In genomic region chr1:229119161-229119560, GRCh38 we compare ENCODE assay signal across 15 cellular contexts.
DNase-seq lines count a peak whose midpoint lies in the region; ATAC-seq and TF ChIP-seq lines count a peak whose summit lies in the region.
"Had no signal": no experiment of that assay in that cellular context is flagged by ENCODE, and none has a peak within 500 bp of the region (broad histone marks: within the 10 kb centered on the region; RNA-seq: fewer than 3 reads in every experiment).

No MANE protein-coding gene starts in this region.

- no peaks in the 10 kb centered on the region for H3K79me2 ChIP-seq in neural progenitor cell (ENCODE audit: low read depth)

- no peaks in the 10 kb centered on the region for H3K27me3 ChIP-seq in neural progenitor cell
- H3K27me3 ChIP-seq: BLaER1 treated with 17β-estradiol and CSF1 and Interleukin-3, amounts not matched to agents 10 nM and 100 nM had no signal

- TF ChIP-seq CTCF in MCF 10A (IDR thresholded peaks at IDR 0.05; ENCODE audit: unreplicated experiment) (no peak), neural progenitor cell (IDR thresholded peaks at IDR 0.05) (no peak)

- no peak overlapping the region for H3K4me2 ChIP-seq in neural progenitor cell

- DNase-seq in HT-29 (ENCODE audit: low spot score) (peak; percentile 56), MCF 10A (ENCODE audit: unreplicated experiment) (peak; percentile 83), neural progenitor cell (ENCODE audit: low spot score) (no peak), DMS 273 (lab: John Stamatoyannopoulos, UW; ENCODE audit: unreplicated experiment) (no peak), DMS114 treated with DMSO at 0.1 percent for 48 hours (lab: John Stamatoyannopoulos, UW; ENCODE audit: unreplicated experiment) (no peak), AG08396 (ENCODE audit: low spot score) (no peak)
- DNase-seq: GM23248, Karpas-422, NCI-H1417, NCI-H2029, NCI-H2171 treated with DMSO at 0.1 percent for 48 hours, NCI-H510A treated with DMSO at 0.1 percent for 48 hours had no signal

- no peaks in the 10 kb centered on the region for H3K4me1 ChIP-seq in neural progenitor cell

- no peak overlapping the region for H3K4me3 ChIP-seq in neural progenitor cell
- H3K4me3 ChIP-seq: BLaER1 treated with 17β-estradiol and CSF1 and Interleukin-3, amounts not matched to agents 10 nM and 100 nM; GM23248 had no signal

- intact Hi-C loops in MCF 10A (cut with micrococcal nuclease) = loop anchor here (2.0 to 5.0 kb wide), 3 partner anchors 102 to 382 kb away; partner anchors contain the start of gene RHOU

- H3K9me3 ChIP-seq in neural progenitor cell (ENCODE audit: low read depth) = no peaks in the 10 kb centered on the region

- H4K20me1 ChIP-seq in neural progenitor cell (ENCODE audit: low read depth) = no peaks in the 10 kb centered on the region
- H4K20me1 ChIP-seq: BLaER1 treated with 17β-estradiol and CSF1 and Interleukin-3, amounts not matched to agents 10 nM and 100 nM had no signal

- ATAC-seq in HG03097 (IDR thresholded peaks at IDR 0.05; ENCODE audit: low FRiP score, unreplicated experiment) = no peak

- peaks cover 14% of the 10 kb centered on the region for H3F3A ChIP-seq in neural progenitor cell (ENCODE audit: low read depth)

- POLR2A ChIA-PET in MCF 10A (lab: Yijun Ruan, JAX) = interaction anchor here (2.3 to 2.8 kb wide), 2 partner anchors 72 to 110 kb away, joined by 11 to 14 read pairs; no protein-coding TSS in a partner anchor

- H3K36me3 Mint-ChIP-seq in MCF 10A (ENCODE audit: insufficient read depth, unreplicated experiment) (no peaks in the 10 kb centered on the region), neural progenitor cell (peaks cover 3% of the 10 kb centered on the region)

- no peaks in the 10 kb centered on the region for H3K36me3 ChIP-seq in neural progenitor cell
- H3K36me3 ChIP-seq: BLaER1 treated with 17β-estradiol and CSF1 and Interleukin-3, amounts not matched to agents 10 nM and 100 nM had no signal

- H3K27me3 Mint-ChIP-seq in MCF 10A (ENCODE audit: insufficient read depth, unreplicated experiment) (no peaks in the 10 kb centered on the region), neural progenitor cell (ENCODE audit: insufficient read depth, low read depth) (peaks cover 9% of the 10 kb centered on the region)

- H3K4me1 Mint-ChIP-seq in MCF 10A (ENCODE audit: insufficient read depth, unreplicated experiment) = peaks cover 26% of the 10 kb centered on the region
- H3K4me1 Mint-ChIP-seq in neural progenitor cell = peaks cover 15% of the 10 kb centered on the region

- H3K4me3 Mint-ChIP-seq in MCF 10A (ENCODE audit: unreplicated experiment) (no peak overlapping the region), neural progenitor cell (no peak overlapping the region)

- H3K27ac Mint-ChIP-seq in MCF 10A (ENCODE audit: low read depth, unreplicated experiment) = peak overlapping the region; percentile 55
- H3K27ac Mint-ChIP-seq in neural progenitor cell = peak overlapping the region; percentile 53

- H2AFZ ChIP-seq in neural progenitor cell (replicated peaks) = no peak overlapping the region
- H2AFZ ChIP-seq: GM23248 had no signal

- BruUV-seq in MCF 10A (replicated peaks; lab: Mats Ljungman, UMichigan) = no TSS peak

- CTCF ChIA-PET in MCF 10A (lab: Yijun Ruan, JAX) = interaction anchor here (0.5 to 4.9 kb wide), 4 partner anchors 42 to 383 kb away, joined by 3 to 26 read pairs (median 7); no protein-coding TSS in a partner anchor

- no peak overlapping the region for H3K27ac ChIP-seq in neural progenitor cell
- H3K27ac ChIP-seq: BLaER1 treated with 17β-estradiol and CSF1 and Interleukin-3, amounts not matched to agents 10 nM and 100 nM; GM23248; HL-60 had no signal

- H3K9me3 Mint-ChIP-seq in MCF 10A (ENCODE audit: unreplicated experiment) = no peaks in the 10 kb centered on the region
- H3K9me3 Mint-ChIP-seq in neural progenitor cell = peaks cover 23% of the 10 kb centered on the region

- H3K9ac ChIP-seq in neural progenitor cell = no peak overlapping the region
- H3K9ac ChIP-seq: BLaER1 treated with 17β-estradiol and CSF1 and Interleukin-3, amounts not matched to agents 10 nM and 100 nM; GM23248 had no signal

Comparison
In these comparisons a context has a peak if more than half of its experiments do, and no peak if none do; other contexts are left out.
1. DNase-seq: peak in HT-29 (single experiment) and MCF 10A (single experiment); none in neural progenitor cell (single experiment), DMS 273 (single experiment), DMS114 treated with DMSO at 0.1 percent for 48 hours (single experiment) and AG08396 (single experiment).